In the genomic region with DNA sequence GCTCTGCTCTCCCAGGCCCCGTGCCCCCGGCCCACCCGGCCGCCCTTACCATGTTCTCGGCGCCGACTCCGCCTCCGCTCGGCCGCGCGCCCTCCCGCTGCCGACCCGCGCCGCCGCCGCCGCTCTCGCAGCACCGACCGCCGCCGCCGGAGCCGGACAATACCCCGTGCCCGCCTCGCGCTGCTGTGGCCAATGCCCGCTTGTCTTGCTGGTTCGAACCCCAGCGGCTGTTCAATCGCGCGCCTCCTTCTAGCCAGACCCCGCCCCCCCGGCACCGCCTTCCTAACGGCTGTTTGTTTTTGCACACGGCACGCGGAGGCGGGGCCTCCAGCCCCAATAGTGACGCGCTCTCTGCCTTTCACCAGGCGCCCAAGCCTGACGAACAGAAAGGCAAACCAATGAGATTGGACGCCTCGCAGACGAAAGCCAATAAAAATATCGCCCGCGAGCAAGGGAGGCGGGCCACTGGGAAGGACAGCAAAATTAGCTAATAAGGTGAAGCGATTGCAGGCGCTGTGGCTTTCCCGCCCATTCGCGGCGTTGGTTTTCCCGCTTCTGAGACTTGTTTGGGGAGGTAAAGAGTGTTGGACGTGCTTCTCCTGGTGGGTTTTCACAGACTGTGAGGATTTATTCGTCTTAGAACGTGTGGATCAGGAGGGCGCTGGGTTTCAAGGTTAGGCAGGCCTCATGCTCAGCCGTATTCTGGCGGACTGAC, we compare ENCODE assay signal across 8 cellular contexts. TPM values are rescaled to one million over a fixed set of nuclear protein-coding genes. Genes with fewer than 3 reads are reported as not detected.
DNase-seq lines count a peak whose midpoint lies in the region; ATAC-seq and TF ChIP-seq lines count a peak whose summit lies in the region.

A gene (minus strand): TSS at position 168 of the 715 bp plus-strand sequence. CDS start 116 bp downstream, at position 52.

- H3K9me3 ChIP-seq in RWPE2 (ENCODE audit: severe bottlenecking) (no peaks in the 10 kb centered on the region), fibroblast of lung (ENCODE audit: control insufficient read depth, insufficient read depth, low read depth, low read length) (no peaks in the 10 kb centered on the region)
- no peaks in the 10 kb centered on the region for H3K9me3 ChIP-seq in naive thymus-derived CD4-positive, alpha-beta T cell (ENCODE audit: control insufficient read depth in 2 of 3, low read length in 3 of 3)

- H3K27me3 Mint-ChIP-seq in activated T-helper 2 cell treated with anti-CD3 and anti-CD28 coated beads, Interferon-gamma antibody, Interleukin-2, Interleukin-4, amounts not matched to agents 10 μg/mL and 5 μg/mL and 100 μg/mL, durations not matched to agents 14 hours and 24 hours and 36 hours (ENCODE audit: low read depth) = no peaks in the 10 kb centered on the region
- H3K27me3 Mint-ChIP-seq in naive thymus-derived CD4-positive, alpha-beta T cell = peaks cover 0 to 2% (median 0%) of the 10 kb centered on the region in 5 donors
- no peaks in the 10 kb centered on the region for H3K27me3 Mint-ChIP-seq in stimulated activated naive B cell treated with anti-CD40 and anti-IgM and Interleukin-4, amounts not matched to agents 10 μg/mL and 1 μg/mL and 100 μg/mL, for 72 hours

- CTCF ChIA-PET in naive thymus-derived CD4-positive, alpha-beta T cell (lab: Charles Lee) = interaction anchor here (0.7 to 2.2 kb wide), 8 partner anchors 9 to 288 kb away, joined by 3 to 8 read pairs (median 4); no protein-coding TSS in a partner anchor

- TF ChIP-seq CTCF in RWPE2 (IDR thresholded peaks at IDR 0.05; ENCODE audit: poor library complexity, severe bottlenecking) (peak; percentile 67), fibroblast of lung (conservative IDR thresholded peaks at IDR 0.05 in 1 of 2, IDR thresholded peaks at IDR 0.05 in 1 of 2; ENCODE audit: low read depth in 1 of 2, low read length in 2 of 2) (no peak)

- DNase-seq in EH (ENCODE audit: low read depth) (peak; percentile 100), H4 (ENCODE audit: low spot score) (peak; percentile 100), LoVo (ENCODE audit: low spot score) (peak; percentile 100), RWPE2 (ENCODE audit: low spot score) (peak; percentile 100), fibroblast of lung (ENCODE audit: low read depth in 2 of 2) (peak; percentile 100)
- DNase-seq in activated T-helper 2 cell treated with anti-CD3 and anti-CD28 coated beads, Interferon-gamma antibody, Interleukin-2, Interleukin-4, amounts not matched to agents 10 μg/mL and 5 μg/mL and 100 μg/mL, durations not matched to agents 14 hours and 24 hours and 36 hours (ENCODE audit: low spot score) = peak; percentile 100
- peak; percentile 98 to 100 (median 99) for DNase-seq in naive thymus-derived CD4-positive, alpha-beta T cell
- DNase-seq in stimulated activated naive B cell treated with anti-CD40 and anti-IgM and Interleukin-4, amounts not matched to agents 10 μg/mL and 1 μg/mL and 100 μg/mL, for 72 hours = peak; percentile 99

- H3K27ac ChIP-seq in RWPE2 (ENCODE audit: poor library complexity, severe bottlenecking) (peak within 1 kb of the TSS; percentile 87), fibroblast of lung (ENCODE audit: insufficient read depth, low read length) (peak within 1 kb of the TSS; percentile 96)
- H3K27ac ChIP-seq in naive thymus-derived CD4-positive, alpha-beta T cell (ENCODE audit: low read depth, low read length) = peak within 1 kb of the TSS; percentile 96

- peak within 1 kb of the TSS; percentile 99 for H2AFZ ChIP-seq in fibroblast of lung (ENCODE audit: low read length)

- H3K79me2 ChIP-seq in fibroblast of lung (ENCODE audit: control insufficient read depth, insufficient read depth, low read length) = peaks cover 44% of the 10 kb centered on the region

- H3K4me1 ChIP-seq in RWPE2 (ENCODE audit: insufficient read depth, poor library complexity, severe bottlenecking) (peaks cover 14% of the 10 kb centered on the region), fibroblast of lung (ENCODE audit: control insufficient read depth, extremely low read depth, insufficient read depth, low read length) (peaks cover 3% of the 10 kb centered on the region)
- H3K4me1 ChIP-seq in naive thymus-derived CD4-positive, alpha-beta T cell (ENCODE audit: control insufficient read depth in 2 of 2, insufficient read depth in 2 of 2, low read length in 2 of 2) = peaks cover 0 to 11% of the 10 kb centered on the region in 2 donors

- H3K4me3 Mint-ChIP-seq in activated T-helper 2 cell treated with anti-CD3 and anti-CD28 coated beads, Interferon-gamma antibody, Interleukin-2, Interleukin-4, amounts not matched to agents 10 μg/mL and 5 μg/mL and 100 μg/mL, durations not matched to agents 14 hours and 24 hours and 36 hours (ENCODE audit: low read depth) = peak within 1 kb of the TSS; percentile 91
- H3K4me3 Mint-ChIP-seq in naive thymus-derived CD4-positive, alpha-beta T cell = peak within 1 kb of the TSS; percentile 89 to 99 (median 96)
- peak within 1 kb of the TSS; percentile 90 to 94 for H3K4me3 Mint-ChIP-seq in stimulated activated naive B cell treated with anti-CD40 and anti-IgM and Interleukin-4, amounts not matched to agents 10 μg/mL and 1 μg/mL and 100 μg/mL, for 72 hours

- no peaks in the 10 kb centered on the region for H3K27me3 ChIP-seq in RWPE2 (ENCODE audit: insufficient read depth, poor library complexity, severe bottlenecking)
- no peaks in the 10 kb centered on the region for H3K27me3 ChIP-seq in fibroblast of lung (ENCODE audit: control insufficient read depth, insufficient read depth, low read length)
- H3K27me3 ChIP-seq in naive thymus-derived CD4-positive, alpha-beta T cell (ENCODE audit: control insufficient read depth in 2 of 2, insufficient read depth in 2 of 2, low read length in 2 of 2) = no peaks in the 10 kb centered on the region

- POLR2A ChIA-PET in naive thymus-derived CD4-positive, alpha-beta T cell (lab: Charles Lee) = interaction anchor here (0.6 to 5.7 kb wide), 23 partner anchors 9 to 733 kb away, joined by 3 to 60 read pairs (median 8); a partner anchor contains a TSS

- peaks cover 47% of the 10 kb centered on the region for H3K4me1 Mint-ChIP-seq in activated T-helper 2 cell treated with anti-CD3 and anti-CD28 coated beads, Interferon-gamma antibody, Interleukin-2, Interleukin-4, amounts not matched to agents 10 μg/mL and 5 μg/mL and 100 μg/mL, durations not matched to agents 14 hours and 24 hours and 36 hours (ENCODE audit: low read depth)
- peaks cover 18 to 54% (median 30%) of the 10 kb centered on the region in 7 donors for H3K4me1 Mint-ChIP-seq in naive thymus-derived CD4-positive, alpha-beta T cell
- H3K4me1 Mint-ChIP-seq in stimulated activated naive B cell treated with anti-CD40 and anti-IgM and Interleukin-4, amounts not matched to agents 10 μg/mL and 1 μg/mL and 100 μg/mL, for 72 hours = peaks cover 13 to 35% of the 10 kb centered on the region in 2 donors

- H3K36me3 ChIP-seq in RWPE2 (ENCODE audit: low read depth) (peaks cover 7% of the 10 kb centered on the region), fibroblast of lung (ENCODE audit: control insufficient read depth, insufficient read depth, low read length) (no peaks in the 10 kb centered on the region)
- no peaks in the 10 kb centered on the region for H3K36me3 ChIP-seq in naive thymus-derived CD4-positive, alpha-beta T cell (ENCODE audit: control insufficient read depth in 2 of 3, insufficient read depth in 3 of 3, low read length in 3 of 3)

- H3K4me2 ChIP-seq in fibroblast of lung (ENCODE audit: extremely low read depth, insufficient read depth, low read length) = peak within 1 kb of the TSS; percentile 96

- H3K9ac ChIP-seq in fibroblast of lung (ENCODE audit: insufficient read depth, low read length) = peak within 1 kb of the TSS; percentile 86

- intact Hi-C loops in activated T-helper 2 cell treated with anti-CD3 and anti-CD28 coated beads, Interferon-gamma antibody, Interleukin-2, Interleukin-4, amounts not matched to agents 10 μg/mL and 5 μg/mL and 100 μg/mL, durations not matched to agents 14 hours and 24 hours and 36 hours (cut with micrococcal nuclease) = loop anchor here (1.0 to 5.0 kb wide), 12 partner anchors 9 to 266 kb away; a partner anchor contains a TSS
- intact Hi-C loops in naive thymus-derived CD4-positive, alpha-beta T cell (cut with micrococcal nuclease) = loop anchor here (1.0 to 5.0 kb wide), 30 partner anchors 9 to 921 kb away; a partner anchor contains a TSS

- peaks cover 18% of the 10 kb centered on the region for H3K36me3 Mint-ChIP-seq in activated T-helper 2 cell treated with anti-CD3 and anti-CD28 coated beads, Interferon-gamma antibody, Interleukin-2, Interleukin-4, amounts not matched to agents 10 μg/mL and 5 μg/mL and 100 μg/mL, durations not matched to agents 14 hours and 24 hours and 36 hours (ENCODE audit: low read depth)
- H3K36me3 Mint-ChIP-seq in naive thymus-derived CD4-positive, alpha-beta T cell = peaks cover 0 to 3% (median 0%) of the 10 kb centered on the region in 5 donors
- no peaks in the 10 kb centered on the region for H3K36me3 Mint-ChIP-seq in stimulated activated naive B cell treated with anti-CD40 and anti-IgM and Interleukin-4, amounts not matched to agents 10 μg/mL and 1 μg/mL and 100 μg/mL, for 72 hours

- ATAC-seq in RWPE2 (ENCODE audit: low read depth) = peak; percentile 90
- ATAC-seq in naive thymus-derived CD4-positive, alpha-beta T cell = peak; percentile 89
- ATAC-seq in stimulated activated naive B cell treated with anti-CD40 and anti-IgM and Interleukin-4, amounts not matched to agents 10 μg/mL and 1 μg/mL and 100 μg/mL, for 72 hours (replicated peaks) = peak; percentile 89

- no peaks in the 10 kb centered on the region for H4K20me1 ChIP-seq in fibroblast of lung (ENCODE audit: control insufficient read depth, extremely low read depth, insufficient read depth, low read length)

- H3K27ac Mint-ChIP-seq in activated T-helper 2 cell treated with anti-CD3 and anti-CD28 coated beads, Interferon-gamma antibody, Interleukin-2, Interleukin-4, amounts not matched to agents 10 μg/mL and 5 μg/mL and 100 μg/mL, durations not matched to agents 14 hours and 24 hours and 36 hours = peak within 1 kb of the TSS; percentile 97
- peak within 1 kb of the TSS; percentile 95 to 100 (median 98) for H3K27ac Mint-ChIP-seq in naive thymus-derived CD4-positive, alpha-beta T cell
- peak within 1 kb of the TSS; percentile 98 for H3K27ac Mint-ChIP-seq in stimulated activated naive B cell treated with anti-CD40 and anti-IgM and Interleukin-4, amounts not matched to agents 10 μg/mL and 1 μg/mL and 100 μg/mL, for 72 hours

- H3K9me3 Mint-ChIP-seq in activated T-helper 2 cell treated with anti-CD3 and anti-CD28 coated beads, Interferon-gamma antibody, Interleukin-2, Interleukin-4, amounts not matched to agents 10 μg/mL and 5 μg/mL and 100 μg/mL, durations not matched to agents 14 hours and 24 hours and 36 hours = no peaks in the 10 kb centered on the region
- peaks cover 0 to 2% (median 0%) of the 10 kb centered on the region in 11 donors for H3K9me3 Mint-ChIP-seq in naive thymus-derived CD4-positive, alpha-beta T cell
- no peaks in the 10 kb centered on the region for H3K9me3 Mint-ChIP-seq in stimulated activated naive B cell treated with anti-CD40 and anti-IgM and Interleukin-4, amounts not matched to agents 10 μg/mL and 1 μg/mL and 100 μg/mL, for 72 hours

- H3K4me3 ChIP-seq in RWPE2 (ENCODE audit: severe bottlenecking) (peak within 1 kb of the TSS; percentile 90), fibroblast of lung (replicated peaks in 1 of 4; ENCODE audit: control extremely low read depth in 1 of 4, insufficient read depth in 1 of 4, low read depth in 3 of 4, low read length in 4 of 4) (peak within 1 kb of the TSS; percentile 70 to 89 (median 82))
- H3K4me3 ChIP-seq in naive thymus-derived CD4-positive, alpha-beta T cell (ENCODE audit: low read length) = peak within 1 kb of the TSS; percentile 91

RNA-seq across cellular contexts. Expression of the gene that starts here (rescaled TPM):
- total RNA-seq in H4 (2014; rRNA removed; shearing (Covaris generic)) = 875 and 937 TPM in 2 replicates
- 204 and 208 TPM in 2 replicates for total RNA-seq in activated T-helper 2 cell treated with anti-CD3 and anti-CD28 coated beads, Interferon-gamma antibody, Interleukin-2, Interleukin-4, amounts not matched to agents 10 μg/mL and 5 μg/mL and 100 μg/mL, durations not matched to agents 14 hours and 24 hours and 36 hours
- total RNA-seq in fibroblast of lung = 121 and 230 TPM in 2 replicates
- polyA plus RNA-seq in fibroblast of lung = 170 and 232 TPM in 2 replicates
- polyA plus RNA-seq in fibroblast of lung (2012) = 155 and 226 TPM in 2 replicates
- 62.1 and 78.1 TPM in 2 replicates for polyA minus RNA-seq in fibroblast of lung (ENCODE audit: low replicate concordance)
- total RNA-seq in naive thymus-derived CD4-positive, alpha-beta T cell = 100 to 1,000 TPM; 141 to 284 (median 143) TPM
- 100 to 1,000 TPM; 202 to 252 TPM for polyA plus RNA-seq in naive thymus-derived CD4-positive, alpha-beta T cell

Comparison
In these comparisons a context has a peak if more than half of its experiments do, and no peak if none do; other contexts are left out.
1. Peak in every context shown above with its lines: DNase-seq, ATAC-seq, H3K4me3 ChIP-seq and H3K27ac ChIP-seq.